ENCODE assay signal across 8 cellular contexts in the genomic region with DNA sequence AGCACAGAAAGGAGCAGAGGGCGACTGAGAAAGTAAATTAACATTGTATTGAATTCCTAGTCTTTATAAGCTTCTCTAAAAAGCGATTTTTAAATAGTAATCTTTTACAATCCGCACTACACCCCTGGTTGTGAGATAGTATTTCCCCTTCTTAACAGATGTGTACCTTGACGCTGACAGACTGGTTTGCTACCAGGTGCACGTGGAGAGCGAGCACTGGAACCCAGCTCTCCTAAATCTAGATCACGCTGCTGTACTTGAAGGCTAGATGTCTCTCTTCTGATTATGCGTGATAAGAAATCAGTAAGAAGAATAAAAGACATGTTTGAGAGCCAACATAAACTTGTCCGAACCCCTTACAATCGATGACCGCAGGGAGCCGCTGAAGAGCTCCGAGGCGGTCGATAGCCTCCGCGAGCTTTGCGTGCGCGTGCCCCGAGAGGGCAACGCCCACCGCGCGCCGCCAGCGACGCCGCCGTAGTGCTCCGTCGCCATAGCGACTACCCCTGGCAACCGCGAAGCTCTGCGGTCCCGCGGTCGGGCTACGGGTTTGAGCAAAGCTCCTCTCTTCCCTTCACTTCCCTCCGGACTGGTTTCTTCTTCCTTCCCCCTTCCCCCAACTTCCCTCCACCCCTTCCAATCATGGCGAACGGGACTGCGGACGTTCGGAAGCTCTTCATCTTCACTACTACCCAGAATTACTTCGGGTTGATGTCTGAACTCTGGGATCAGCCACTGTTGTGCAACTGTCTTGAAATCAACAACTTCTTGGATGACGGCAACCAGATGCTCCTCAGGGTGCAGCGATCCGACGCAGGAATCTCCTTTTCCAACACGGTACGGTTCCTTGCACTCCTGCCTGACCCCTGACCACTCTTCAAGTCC. TPM values are rescaled to one million over a fixed set of nuclear protein-coding genes. Genes with fewer than 3 reads are reported as not detected.
DNase-seq lines count a peak whose midpoint lies in the region; ATAC-seq and TF ChIP-seq lines count a peak whose summit lies in the region.

TSS of gene DYNC2H1 (plus strand) at position 494 of the 885 bp plus-strand sequence. CDS start at position 643, 149 bp downstream.

- H3K4me3 ChIP-seq in neuron (ENCODE audit: low read length) (peak within 1 kb of the TSS; percentile 92), stomach smooth muscle (ENCODE audit: low read length in 2 of 2) (peak within 1 kb of the TSS; percentile 91 to 99)

- H2AFZ ChIP-seq in neuron (ENCODE audit: low read depth, low read length) = peak within 1 kb of the TSS; percentile 70

- DNase-seq in EH (ENCODE audit: low read depth) (peak; percentile 92), GOT3 (lab: John Stamatoyannopoulos, UW) (peak; percentile 60), LHCN-M2 (ENCODE audit: low read depth) (peak; percentile 92), foreskin keratinocyte (peak; percentile 79 to 91)
- DNase-seq in activated effector memory CD4-positive, alpha-beta T cell treated with Interleukin-2 at 50 U/mL for 16 hours = peak; percentile 81

- H3K9me3 ChIP-seq in neuron (ENCODE audit: low read length) (no peaks in the 10 kb centered on the region), stomach smooth muscle (ENCODE audit: control insufficient read depth in 2 of 2, low read length in 2 of 2) (no peaks in the 10 kb centered on the region)

- H3K9ac ChIP-seq in stomach smooth muscle (ENCODE audit: low read length in 2 of 2) = peak within 1 kb of the TSS; percentile 79 to 83

- H3K36me3 ChIP-seq in neuron (ENCODE audit: insufficient read depth, low read length) (no peaks in the 10 kb centered on the region), stomach smooth muscle (ENCODE audit: control insufficient read depth in 2 of 2, insufficient read depth in 2 of 2, low read length in 2 of 2) (no peaks in the 10 kb centered on the region)

- TF ChIP-seq POLR2A in Raji (IDR thresholded peaks at IDR 0.05; ENCODE audit: insufficient read depth, low read depth, low read length) = peak; percentile 66

- H3K27ac ChIP-seq in foreskin keratinocyte = peak within 1 kb of the TSS; percentile 34
- peak within 1 kb of the TSS; percentile 59 for H3K27ac ChIP-seq in stomach smooth muscle (ENCODE audit: low read length)

- H3K27me3 ChIP-seq in foreskin keratinocyte = no peaks in the 10 kb centered on the region
- no peaks in the 10 kb centered on the region for H3K27me3 ChIP-seq in neuron (ENCODE audit: insufficient read depth, low read length)
- peaks cover 0 to 3% of the 10 kb centered on the region in 2 donors for H3K27me3 ChIP-seq in stomach smooth muscle (ENCODE audit: control insufficient read depth in 1 of 2, insufficient read depth in 2 of 2, low read length in 2 of 2)

- H3K4me1 ChIP-seq in foreskin keratinocyte = peaks cover 15% of the 10 kb centered on the region
- no peaks in the 10 kb centered on the region for H3K4me1 ChIP-seq in neuron (ENCODE audit: insufficient read depth, low read length)
- no peaks in the 10 kb centered on the region for H3K4me1 ChIP-seq in stomach smooth muscle (ENCODE audit: control insufficient read depth, insufficient read depth, low read length)

- ATAC-seq in foreskin keratinocyte = peak; percentile 97

- TF ChIP-seq CTCF in foreskin keratinocyte (conservative IDR thresholded peaks at IDR 0.05) = peak; percentile 76

RNA-seq across cellular contexts. Expression of gene DYNC2H1, which starts in this region (rescaled TPM):
- total RNA-seq in LHCN-M2 (2014; rRNA removed) (27.7 and 31.7 TPM in 2 replicates), foreskin keratinocyte (16.8 and 17.6 TPM in 2 replicates)
- 4.7 TPM for polyA plus RNA-seq in LHCN-M2 (2012)
- 10.5 and 12.1 TPM in 2 replicates for polyA plus RNA-seq in foreskin keratinocyte

Comparison
In these comparisons a context has a peak if more than half of its experiments do, and no peak if none do; other contexts are left out.
1. Peak in every context shown above with its lines: DNase-seq, ATAC-seq, H3K4me3 ChIP-seq and H3K27ac ChIP-seq.